9 cellular contexts compared by ENCODE assay signal in the genomic region with DNA sequence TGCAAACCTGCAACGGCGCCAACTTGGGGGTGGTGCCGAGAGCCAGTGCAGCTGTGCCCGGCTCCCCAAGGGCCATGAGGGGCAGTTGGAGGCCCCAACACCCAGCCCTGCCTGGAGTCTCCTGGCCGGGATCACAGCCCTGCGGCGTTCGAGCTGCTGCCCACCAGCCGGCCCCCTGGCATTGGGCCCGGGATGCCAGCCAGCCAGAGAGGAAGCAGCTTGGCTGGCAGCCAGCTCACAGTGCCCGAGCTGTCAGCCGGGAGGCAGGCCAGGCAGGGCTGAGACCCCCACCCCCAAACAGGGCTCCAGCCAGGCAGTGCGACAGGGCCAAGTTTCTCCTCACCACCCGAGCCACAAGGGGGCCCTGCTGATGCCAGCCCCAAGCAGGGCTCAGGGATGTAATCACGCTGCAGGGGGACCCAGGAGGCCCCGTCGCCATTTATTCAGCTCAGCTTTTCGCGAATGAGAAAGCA. TPM values are rescaled to one million over a fixed set of nuclear protein-coding genes. Genes with fewer than 3 reads are reported as not detected.
A peak's percentile ranks its signal among the peaks of the same experiment; 100 is the strongest.
DNase-seq lines count a peak whose midpoint lies in the region; ATAC-seq, FAIRE-seq and TF ChIP-seq lines count a peak whose summit lies in the region.
"Had no signal": no experiment of that assay in that cellular context is flagged by ENCODE, and none has a peak within 500 bp of the region (broad histone marks: within the 10 kb centered on the region; RNA-seq: fewer than 3 reads in every experiment).

No MANE protein-coding gene starts in this region.

- H3K36me3 ChIP-seq in right atrium auricular region (no peaks in the 10 kb centered on the region), transverse colon (no peaks in the 10 kb centered on the region), gastrocnemius medialis (no peaks in the 10 kb centered on the region)

- H3K27me3 ChIP-seq in right atrium auricular region (no peaks in the 10 kb centered on the region), transverse colon (no peaks in the 10 kb centered on the region), gastrocnemius medialis (peaks cover 0 to 5% (median 0%) of the 10 kb centered on the region in 3 donors)

- TF ChIP-seq EP300 in transverse colon (IDR thresholded peaks at IDR 0.05; ENCODE audit: low read depth) = no peak

- 43% methylated on average over 17 of the region's 19 CpGs; no CpG with 5 or more reads in 1 of the 2 donors for WGBS in transverse colon (ENCODE audit: low coverage in 1 of 2), 2 donors

- ATAC-seq in Right ventricle myocardium inferior (no peak), GM21360 (IDR thresholded peaks at IDR 0.05; ENCODE audit: unreplicated experiment) (no peak), gastrocnemius medialis (no peak)

- intact Hi-C loops in Right ventricle myocardium inferior (cut with DNase I) (no loop called here), transverse colon (cut with DNase I; ENCODE audit: low total_unique reads) (no loop called here), gastrocnemius medialis (cut with DNase I; ENCODE audit: low total_unique reads) (no loop called here)

- H3K9me3 ChIP-seq in right atrium auricular region = no peaks in the 10 kb centered on the region
- H3K9me3 ChIP-seq in transverse colon = no peaks in the 10 kb centered on the region
- no peaks in the 10 kb centered on the region for H3K9me3 ChIP-seq in gastrocnemius medialis

- H3K27ac ChIP-seq in right atrium auricular region = no peak overlapping the region
- no peak overlapping the region for H3K27ac ChIP-seq in transverse colon
- H3K27ac ChIP-seq in gastrocnemius medialis = no peak overlapping the region

- no peak for FAIRE-seq in frontal cortex (lab: Jason Lieb, UNC)

- in situ Hi-C loops in transverse colon (cut with MboI; ENCODE audit: low pct_ligation_motif_present in 1 of 4, low pct_unique_long_range_greater_than_20kb in 1 of 4, low sequenced_read_pairs in 3 of 4) (no loop called here), gastrocnemius medialis (cut with MboI; ENCODE audit: low sequenced_read_pairs in 4 of 4) (no loop called here)

- peak; percentile 80 for DNase-seq in Right ventricle myocardium inferior (ENCODE audit: missing footprints)
- no peak for DNase-seq in right atrium auricular region (ENCODE audit: low spot score)
- DNase-seq in NCI-H69 (lab: John Stamatoyannopoulos, UW) = peak; percentile 99
- DNase-seq in frontal cortex (ENCODE audit: low spot score in 2 of 2) = peak; percentile 70 to 78
- peak; percentile 50 for DNase-seq in transverse colon
- DNase-seq in T-helper 1 cell = no peak
- no peak for DNase-seq in gastrocnemius medialis
- DNase-seq: stimulated activated CD8-positive, alpha-beta memory T cell treated with anti-CD3 and anti-CD28 coated beads, Interleukin-4, amount 100 ng/mL, for 48 hours had no signal

- no peak overlapping the region for H3K4me3 ChIP-seq in right atrium auricular region
- H3K4me3 ChIP-seq in transverse colon = no peak overlapping the region
- no peak overlapping the region for H3K4me3 ChIP-seq in gastrocnemius medialis

- TF ChIP-seq POLR2A in transverse colon (IDR thresholded peaks at IDR 0.05) (no peak), gastrocnemius medialis (IDR thresholded peaks at IDR 0.05) (no peak)

- H3K4me1 ChIP-seq in right atrium auricular region (peaks cover 0 to 25% of the 10 kb centered on the region in 2 donors), transverse colon (peaks cover 20 to 54% (median 53%) of the 10 kb centered on the region in 4 donors), gastrocnemius medialis (no peaks in the 10 kb centered on the region)

- TF ChIP-seq CTCF in right atrium auricular region (IDR thresholded peaks at IDR 0.05) = no peak
- no peak for TF ChIP-seq CTCF in transverse colon (IDR thresholded peaks at IDR 0.05)
- no peak for TF ChIP-seq CTCF in gastrocnemius medialis (IDR thresholded peaks at IDR 0.05 in 4 of 5, conservative IDR thresholded peaks at IDR 0.05 in 1 of 5)

RNA-seq across cellular contexts. Expression of gene TCF20, which starts 26.0 kb away (rescaled TPM):
- total RNA-seq in Right ventricle myocardium inferior (16.7 TPM), right atrium auricular region (10 to 100 TPM; 13.6 to 15.5 TPM), frontal cortex (60.3 TPM), transverse colon (10 to 100 TPM; 30.3 to 43.7 (median 42.3) TPM), gastrocnemius medialis (10 to 100 TPM in 3 of 4 donors, 1 to 10 TPM in 1; 9.9 to 14.4 (median 12.4) TPM)

Comparison
In these comparisons a context has a peak if more than half of its experiments do, and no peak if none do; other contexts are left out.
1. DNase-seq: peak in Right ventricle myocardium inferior (single experiment), NCI-H69 (single experiment), frontal cortex (2 of 2) and transverse colon (single experiment); none in right atrium auricular region (single experiment), T-helper 1 cell (0 of 5) and gastrocnemius medialis (0 of 2).